Comparison of ENCODE assay signal across 1 cellular context in genomic region chr7:129829677-129830631, GRCh38.
TF ChIP-seq lines count a peak whose summit lies in the region.

No MANE protein-coding gene starts in this region.

TF ChIP-seq in HepG2, 621 proteins besides CTCF, POLR2A, EP300 and RAD21 (continued from another document):
- TF ChIP-seq ZBTB42 (CRISPR knock-in tag; IDR thresholded peaks at IDR 0.05), result no peak
- TF ChIP-seq ZNF556 (CRISPR knock-in tag; IDR thresholded peaks at IDR 0.05; ENCODE audit: borderline replicate concordance), result peak; percentile 24; the same call in 1 of the 2 replicates
- TF ChIP-seq ZNF547 (CRISPR knock-in tag; IDR thresholded peaks at IDR 0.05), result peak; percentile 36; the same call in 1 of the 2 replicates
- no peak for TF ChIP-seq YEATS2 (CRISPR knock-in tag; IDR thresholded peaks at IDR 0.05; ENCODE audit: borderline replicate concordance)
- no peak for TF ChIP-seq IKZF1 (IDR thresholded peaks at IDR 0.05)
- TF ChIP-seq ZNF777 (CRISPR knock-in tag; IDR thresholded peaks at IDR 0.05), result no peak
TF ChIP-seq in HepG2: peak in this region for 51.
